ENCODE assay signal across 10 cellular contexts in the genomic region with DNA sequence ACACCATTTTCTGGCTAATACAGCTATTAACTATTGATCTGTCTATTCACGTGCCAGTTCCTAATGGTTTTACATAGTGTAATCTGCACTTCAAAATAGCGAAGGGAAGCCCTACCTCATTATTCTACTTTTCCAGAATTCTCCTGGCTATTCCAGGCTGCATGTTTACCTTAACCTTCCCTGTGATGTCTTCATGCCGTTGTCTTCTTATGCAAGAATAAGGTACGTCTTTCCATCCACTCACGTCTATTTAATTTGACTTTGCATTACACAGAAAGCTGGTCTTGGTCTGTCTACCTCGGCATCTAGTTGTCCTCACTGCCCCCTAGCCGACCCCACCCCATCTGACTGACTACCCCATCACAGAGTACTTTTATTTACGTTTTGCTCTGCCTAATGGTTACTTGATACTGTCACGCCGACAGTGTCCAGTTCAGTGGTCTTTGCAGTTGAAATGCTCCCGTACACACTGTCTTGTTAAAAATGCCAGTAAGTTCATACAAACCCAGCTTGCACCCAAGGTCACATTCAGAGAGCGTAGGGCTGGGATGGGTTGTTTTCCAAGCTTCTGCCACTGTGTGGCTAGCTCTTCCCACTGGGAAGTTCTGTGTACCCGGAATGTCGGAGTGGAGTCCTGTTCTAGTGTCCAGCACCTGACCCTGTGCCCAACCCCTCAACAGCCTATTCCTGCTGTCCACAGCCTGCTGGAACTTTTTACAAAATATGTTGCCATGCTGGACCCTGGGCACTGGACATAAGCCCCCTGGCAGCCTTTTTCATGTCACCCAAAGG. TPM values are rescaled to one million over a fixed set of nuclear protein-coding genes. Genes with fewer than 3 reads are reported as not detected.
DNase-seq lines count a peak whose midpoint lies in the region; ATAC-seq, FAIRE-seq and TF ChIP-seq lines count a peak whose summit lies in the region.
"Had no signal": no experiment of that assay in that cellular context is flagged by ENCODE, and none has a peak within 500 bp of the region (broad histone marks: within the 10 kb centered on the region; RNA-seq: fewer than 3 reads in every experiment).

No MANE protein-coding gene starts in this region.

- no peak for ATAC-seq in HG03159 (IDR thresholded peaks at IDR 0.05; ENCODE audit: unreplicated experiment)

- no peak for TF ChIP-seq POLR2A in GM12892 (IDR thresholded peaks at IDR 0.05; ENCODE audit: low read depth, low read length)

- H3K4me3 ChIP-seq in skeletal muscle cell (ENCODE audit: low read depth, low read length): peak overlapping the region; percentile 4

- no peak for FAIRE-seq in GM12892 (lab: Jason Lieb, UNC)
- FAIRE-seq: keratinocyte had no signal

- DNase-seq in HCEC 1CT: peak; percentile 28
- peak; percentile 5 for DNase-seq in activated CD8-positive, alpha-beta memory T cell treated with anti-CD3 and anti-CD28 coated beads, Interleukin-2, amount 50 U/mL, for 4 hours
- peak; percentile 33 for DNase-seq in glomerular visceral epithelial cell (ENCODE audit: extremely low spot score)
- DNase-seq in skeletal muscle cell (ENCODE audit: low read depth): no peak
- no peak for DNase-seq in NCI-H774 (lab: John Stamatoyannopoulos, UW)
- DNase-seq in GM12892 (ENCODE audit: insufficient read length): no peak
- no peak for DNase-seq in foreskin melanocyte
- DNase-seq: cerebellar nuclear complex had no signal

RNA-seq across cellular contexts. Expression of gene NEAT1, which starts 15.0 kb away (rescaled TPM):
- polyA plus RNA-seq in GM12892 (2012; ENCODE audit: missing spikeins): 678 TPM

RNA-seq across cellular contexts. Expression of gene FRMD8, which starts 51.2 kb away (rescaled TPM):
- 11.2 TPM for polyA plus RNA-seq in GM12892 (2012; ENCODE audit: missing spikeins)

RNA-seq across cellular contexts. Expression of gene SLC25A45, which starts 55.2 kb away (rescaled TPM):
- 17.9 TPM for polyA plus RNA-seq in GM12892 (2012; ENCODE audit: missing spikeins)

Comparison
In these comparisons a context has a peak if more than half of its experiments do, and no peak if none do; other contexts are left out.
1. DNase-seq: peak in HCEC 1CT (single experiment), activated CD8-positive, alpha-beta memory T cell treated with anti-CD3 and anti-CD28 coated beads, Interleukin-2, amount 50 U/mL, for 4 hours (single experiment) and glomerular visceral epithelial cell (single experiment); none in skeletal muscle cell (single experiment), NCI-H774 (single experiment), GM12892 (single experiment) and foreskin melanocyte (single experiment).